7 cellular contexts compared by ENCODE assay signal in genomic region chr10:97494863-97495506, GRCh38. TPM values are rescaled to one million over a fixed set of nuclear protein-coding genes. Genes with fewer than 3 reads are reported as not detected.
A peak's percentile ranks its signal among the peaks of the same experiment; 100 is the strongest.
DNase-seq lines count a peak whose midpoint lies in the region; ATAC-seq and TF ChIP-seq lines count a peak whose summit lies in the region.
"Had no signal": no experiment of that assay in that cellular context is flagged by ENCODE, and none has a peak within 500 bp of the region (broad histone marks: within the 10 kb centered on the region; RNA-seq: fewer than 3 reads in every experiment).

No MANE protein-coding gene starts in this region.

- POLR2A ChIA-PET in HEK293 (lab: Yijun Ruan, JAX), result no interaction called here

- peak overlapping the region; percentile 11 for H3K27ac Mint-ChIP-seq in activated naive CD8-positive, alpha-beta T cell treated with anti-CD3 and anti-CD28 coated beads, Interleukin-2, amount 50 U/mL, for 24 hours

- no peak for ATAC-seq in activated naive CD8-positive, alpha-beta T cell treated with anti-CD3 and anti-CD28 coated beads, Interleukin-2, amount 50 U/mL, for 24 hours
- ATAC-seq in GM18505 (IDR thresholded peaks at IDR 0.05; ENCODE audit: unreplicated experiment), result no peak
- no peak for ATAC-seq in GM18519 (IDR thresholded peaks at IDR 0.05; ENCODE audit: low FRiP score, unreplicated experiment)

- TF ChIP-seq CTCF in HEK293 (tag by site-specific recombination; IDR thresholded peaks at IDR 0.05), result no peak
- no peak for TF ChIP-seq CTCF in prostate gland (IDR thresholded peaks at IDR 0.05)

- WGBS in mesodermal cell (ENCODE audit: insufficient coverage in 2 of 2), 2 experiments, result 41 to 58% methylated on average over 3 to 5 of the region's 7 CpGs
- 26% methylated on average over 7 of the region's 7 CpGs for WGBS in prostate gland

- H3K9me3 ChIP-seq in HEK293 (ENCODE audit: control insufficient read depth, insufficient read depth, low read depth, low read length) (no peaks in the 10 kb centered on the region), mesodermal cell (ENCODE audit: control insufficient read depth, low read length) (no peaks in the 10 kb centered on the region), prostate gland (no peaks in the 10 kb centered on the region)

- H3K27ac ChIP-seq in HEK293 (ENCODE audit: extremely low read depth, low read depth, low read length) (no peak overlapping the region; the same call in 1 of the 2 replicates), mesodermal cell (ENCODE audit: low read depth, low read length, severe bottlenecking) (peak overlapping the region; percentile 19), prostate gland (no peak overlapping the region)
- H3K27ac ChIP-seq: WERI-Rb-1 had no signal

- no peaks in the 10 kb centered on the region for H3K27me3 ChIP-seq in prostate gland (replicated peaks; ENCODE audit: insufficient read depth)

- peak overlapping the region; percentile 27 for H3K4me3 Mint-ChIP-seq in activated naive CD8-positive, alpha-beta T cell treated with anti-CD3 and anti-CD28 coated beads, Interleukin-2, amount 50 U/mL, for 24 hours

- CTCF ChIA-PET in HEK293 (lab: Yijun Ruan, JAX), result interaction anchor here (1.1 to 1.6 kb wide), 2 partner anchors 59 to 207 kb away, joined by 3 read pairs; no protein-coding TSS in a partner anchor

- peaks cover 5% of the 10 kb centered on the region for H3K27me3 Mint-ChIP-seq in activated naive CD8-positive, alpha-beta T cell treated with anti-CD3 and anti-CD28 coated beads, Interleukin-2, amount 50 U/mL, for 24 hours

- H3K36me3 Mint-ChIP-seq in activated naive CD8-positive, alpha-beta T cell treated with anti-CD3 and anti-CD28 coated beads, Interleukin-2, amount 50 U/mL, for 24 hours (ENCODE audit: low read depth), result peaks cover 20% of the 10 kb centered on the region

- intact Hi-C loops in prostate gland (cut with DNase I), result loop anchor here (5.0 kb wide), 1 partner anchor 47 kb away; no protein-coding TSS in a partner anchor

- H3K4me3 ChIP-seq in HEK293 (ENCODE audit: low read depth, low read length) (no peak overlapping the region), mesodermal cell (ENCODE audit: extremely low read depth, insufficient read depth, low read length, poor library complexity, severe bottlenecking) (no peak overlapping the region), prostate gland (no peak overlapping the region)

- no peaks in the 10 kb centered on the region for H3K9me3 Mint-ChIP-seq in activated naive CD8-positive, alpha-beta T cell treated with anti-CD3 and anti-CD28 coated beads, Interleukin-2, amount 50 U/mL, for 24 hours

- DNase-seq in activated naive CD8-positive, alpha-beta T cell treated with anti-CD3 and anti-CD28 coated beads, Interleukin-2, amount 50 U/mL, for 24 hours, result no peak
- no peak for DNase-seq in prostate gland (ENCODE audit: low spot score)
- DNase-seq: WERI-Rb-1 had no signal

- H3K4me1 ChIP-seq in HEK293 (ENCODE audit: control insufficient read depth, insufficient read depth, low read length) (peaks cover 19% of the 10 kb centered on the region), mesodermal cell (ENCODE audit: control insufficient read depth, insufficient read depth, low read length, poor library complexity, severe bottlenecking) (peaks cover 24% of the 10 kb centered on the region), prostate gland (replicated peaks) (peaks cover 5% of the 10 kb centered on the region)

- peaks cover 62% of the 10 kb centered on the region for H3K4me1 Mint-ChIP-seq in activated naive CD8-positive, alpha-beta T cell treated with anti-CD3 and anti-CD28 coated beads, Interleukin-2, amount 50 U/mL, for 24 hours

- H3K36me3 ChIP-seq in HEK293 (ENCODE audit: control insufficient read depth in 2 of 2, insufficient read depth in 1 of 2, low read length in 2 of 2) (peaks cover 3 to 8% of the 10 kb centered on the region in 2 experiments; a peak in 2 of 3 replicates), mesodermal cell (ENCODE audit: control insufficient read depth, insufficient read depth, low read length) (peaks cover 24% of the 10 kb centered on the region), prostate gland (no peaks in the 10 kb centered on the region)

- no peak for TF ChIP-seq POLR2A in prostate gland (IDR thresholded peaks at IDR 0.05)
- no peak for TF ChIP-seq POLR2A in GM18505 (IDR thresholded peaks at IDR 0.05; ENCODE audit: borderline replicate concordance, extremely low read depth, insufficient read depth, insufficient read length)

TF ChIP-seq in HEK293, 187 proteins besides CTCF, POLR2A, EP300 and RAD21:
- no peak for TF ChIP-seq ZNF785 (tag by site-specific recombination; IDR thresholded peaks at IDR 0.05)
- TF ChIP-seq PRDM1 (tag by site-specific recombination; IDR thresholded peaks at IDR 0.05), result peak; percentile 60
- no peak for TF ChIP-seq ZNF426 (tag by site-specific recombination; IDR thresholded peaks at IDR 0.05)
- no peak for TF ChIP-seq ZBTB20 (tag by site-specific recombination; IDR thresholded peaks at IDR 0.05)
- TF ChIP-seq ZNF629 (tag by site-specific recombination; IDR thresholded peaks at IDR 0.05), result peak; percentile 53; the same call in 1 of the 2 replicates
- no peak for TF ChIP-seq ZNF747 (tag by site-specific recombination; IDR thresholded peaks at IDR 0.05)
- TF ChIP-seq ZBTB21 (tag by site-specific recombination; IDR thresholded peaks at IDR 0.05), result 0 out of 2 replicates have a peak, but pooled peaks have one; percentile 18

RNA-seq across cellular contexts. Expression of gene MMS19, which starts 3.2 kb away (rescaled TPM):
- 103 TPM for polyA plus RNA-seq in mesodermal cell (2013, experiment 1 of 2)
- polyA plus RNA-seq in mesodermal cell (2013, experiment 2 of 2), result 88.0 TPM
- total RNA-seq in prostate gland, result 100 to 1,000 TPM in 1 of 2 donors, 10 to 100 TPM in 1; 41.5 to 207 TPM

RNA-seq across cellular contexts. Expression of gene UBTD1, which starts 3.7 kb away (rescaled TPM):
- 36.3 TPM for polyA plus RNA-seq in mesodermal cell (2013, experiment 1 of 2)
- 27.4 TPM for polyA plus RNA-seq in mesodermal cell (2013, experiment 2 of 2)
- total RNA-seq in prostate gland, result 10 to 100 TPM; 10.0 to 93.8 TPM

RNA-seq across cellular contexts. Expression of gene ZDHHC16, which starts 49.0 kb away (rescaled TPM):
- 47.3 TPM for polyA plus RNA-seq in mesodermal cell (2013, experiment 1 of 2)
- polyA plus RNA-seq in mesodermal cell (2013, experiment 2 of 2), result 37.1 TPM
- total RNA-seq in prostate gland, result 10 to 100 TPM; 30.8 to 42.4 TPM

RNA-seq across cellular contexts. Expression of gene EXOSC1, which starts 49.2 kb away (rescaled TPM):
- 47.6 TPM for polyA plus RNA-seq in mesodermal cell (2013, experiment 1 of 2)
- 48.9 TPM for polyA plus RNA-seq in mesodermal cell (2013, experiment 2 of 2)
- 10 to 100 TPM; 21.8 to 30.8 TPM for total RNA-seq in prostate gland
